8 cellular contexts compared by ENCODE assay signal in genomic region chr2:235605306-235605998, GRCh38.
DNase-seq lines count a peak whose midpoint lies in the region; ATAC-seq and TF ChIP-seq lines count a peak whose summit lies in the region.

No MANE protein-coding gene starts in this region.

- no peak for TF ChIP-seq POLR2A in adrenal gland (IDR thresholded peaks at IDR 0.05)

- intact Hi-C loops in adrenal gland (cut with DNase I) (no loop called here), Right ventricle myocardium superior (cut with DNase I) (no loop called here), psoas muscle (cut with DNase I) (no loop called here)

- peak overlapping the region in 1 of 5 donors; percentile 11 for H3K27ac ChIP-seq in adrenal gland
- H3K27ac ChIP-seq in psoas muscle, result no peak overlapping the region

- H3K9me3 ChIP-seq in adrenal gland (replicated peaks in 1 of 3) (no peaks in the 10 kb centered on the region), psoas muscle (no peaks in the 10 kb centered on the region)

- DNase-seq in stimulated activated CD4-positive, alpha-beta T cell treated with anti-CD3 and anti-CD28 coated beads, Interleukin-15, amount 100 ng/mL, for 24 hours, result peak; percentile 8
- no peak for DNase-seq in stimulated activated CD4-positive, alpha-beta T cell treated with anti-CD3 and anti-CD28 coated beads, Interleukin-1b, Interleukin-23, amount 100 ng/mL, for 48 hours
- DNase-seq in adrenal gland, result peak; percentile 31 to 91 (median 57)
- DNase-seq in Right ventricle myocardium superior, result peak; percentile 88
- DNase-seq in psoas muscle, result peak; percentile 83 to 90
- no peak for DNase-seq in HPDE6-E6E7 (ENCODE audit: extremely low spot score)

- 58 to 64% (median 59%) methylated on average over 22 of the region's 22 CpGs for WGBS in adrenal gland, 4 donors
- WGBS in psoas muscle, 3 donors, result 27 to 37% (median 33%) methylated on average over 22 of the region's 22 CpGs

- H3K36me3 ChIP-seq in adrenal gland (replicated peaks in 1 of 2), result no peaks in the 10 kb centered on the region
- H3K36me3 ChIP-seq in psoas muscle (ENCODE audit: insufficient read depth in 1 of 2, low read depth in 1 of 2), result no peaks in the 10 kb centered on the region

- H3K4me1 ChIP-seq in adrenal gland (replicated peaks in 1 of 2) (peaks cover 0 to 9% of the 10 kb centered on the region in 2 donors), psoas muscle (peaks cover 18% of the 10 kb centered on the region)

- H3K27me3 ChIP-seq in adrenal gland (no peaks in the 10 kb centered on the region), psoas muscle (ENCODE audit: insufficient read depth in 3 of 3, low read length in 2 of 3) (peaks cover 0 to 2% (median 0%) of the 10 kb centered on the region in 3 donors)

- no peak overlapping the region for H3K4me3 ChIP-seq in adrenal gland
- H3K4me3 ChIP-seq in psoas muscle, result no peak overlapping the region

- ATAC-seq in Right ventricle myocardium superior (ENCODE audit: poor library complexity) (peak; percentile 90), psoas muscle (peak; percentile 52 to 87 (median 78)), HG02981 (IDR thresholded peaks at IDR 0.05; ENCODE audit: unreplicated experiment) (no peak), HG02970 (IDR thresholded peaks at IDR 0.05; ENCODE audit: low FRiP score, unreplicated experiment) (no peak)

- TF ChIP-seq CTCF in adrenal gland (IDR thresholded peaks at IDR 0.05) (no peak), psoas muscle (IDR thresholded peaks at IDR 0.05) (no peak)

Comparison
In these comparisons a context has a peak if more than half of its experiments do, and no peak if none do; other contexts are left out.
1. DNase-seq: peak in stimulated activated CD4-positive, alpha-beta T cell treated with anti-CD3 and anti-CD28 coated beads, Interleukin-15, amount 100 ng/mL, for 24 hours (single experiment), adrenal gland (7 of 7), Right ventricle myocardium superior (single experiment) and psoas muscle (2 of 2); none in stimulated activated CD4-positive, alpha-beta T cell treated with anti-CD3 and anti-CD28 coated beads, Interleukin-1b, Interleukin-23, amount 100 ng/mL, for 48 hours (single experiment) and HPDE6-E6E7 (single experiment).
2. ATAC-seq: peak in Right ventricle myocardium superior (single experiment) and psoas muscle (4 of 4); none in HG02981 (single experiment) and HG02970 (single experiment).